23 cellular contexts compared by ENCODE assay signal in genomic region chr2:196478588-196478987, GRCh38.
"Had no signal": no experiment of that assay in that cellular context is flagged by ENCODE, and none has a peak within 500 bp of the region (broad histone marks: within the 10 kb centered on the region; RNA-seq: fewer than 3 reads in every experiment).

No MANE protein-coding gene starts in this region.

- H3K4me3 Mint-ChIP-seq: memory B cell; naive B cell; nephron; stimulated activated effector memory CD8-positive, alpha-beta T cell treated with anti-CD3 and anti-CD28 coated beads, Interleukin-12 subunit alpha, Interleukin-12 subunit beta, amount 100 ng/mL, for 72 hours; type B pancreatic cell had no signal

- H3K9me3 ChIP-seq: heart right ventricle, lower lobe of right lung, prostate gland, suprapubic skin, thyroid gland had no signal

- H2AFZ ChIP-seq: parathyroid adenoma had no signal

- H3K27ac Mint-ChIP-seq: memory B cell; nephron; stimulated activated effector memory CD8-positive, alpha-beta T cell treated with anti-CD3 and anti-CD28 coated beads, Interleukin-12 subunit alpha, Interleukin-12 subunit beta, amount 100 ng/mL, for 72 hours; type B pancreatic cell had no signal

- H3K9ac ChIP-seq: parathyroid adenoma had no signal

- H3K36me3 Mint-ChIP-seq: memory B cell; naive B cell; stimulated activated effector memory CD8-positive, alpha-beta T cell treated with anti-CD3 and anti-CD28 coated beads, Interleukin-12 subunit alpha, Interleukin-12 subunit beta, amount 100 ng/mL, for 72 hours; type B pancreatic cell had no signal

- H3K9me3 Mint-ChIP-seq: memory B cell; naive B cell; nephron; stimulated activated effector memory CD8-positive, alpha-beta T cell treated with anti-CD3 and anti-CD28 coated beads, Interleukin-12 subunit alpha, Interleukin-12 subunit beta, amount 100 ng/mL, for 72 hours; type B pancreatic cell had no signal

- ATAC-seq: esophagus mucosa; left lobe of liver; lower lobe of right lung; stimulated activated effector memory CD8-positive, alpha-beta T cell treated with anti-CD3 and anti-CD28 coated beads, Interleukin-12 subunit alpha, Interleukin-12 subunit beta, amount 100 ng/mL, for 72 hours; stimulated activated naive CD8-positive, alpha-beta T cell treated with anti-CD3 and anti-CD28 coated beads, Interleukin-15, Interleukin-2, amounts not matched to agents 100 U/mL and 50 U/mL, for 24 hours had no signal

- H3K36me3 ChIP-seq: heart right ventricle, lower lobe of right lung, prostate gland, suprapubic skin, thyroid gland had no signal

- H3K27ac ChIP-seq: lower lobe of right lung, parathyroid adenoma, prostate gland, skin epidermis, suprapubic skin, thyroid gland had no signal

- H3K27me3 ChIP-seq: dorsolateral prefrontal cortex, heart right ventricle, suprapubic skin, thyroid gland had no signal

- H3K4me3 ChIP-seq: dorsolateral prefrontal cortex, heart right ventricle, lower lobe of right lung, prostate gland, skin epidermis, suprapubic skin, thyroid gland had no signal

- H3K4me1 Mint-ChIP-seq: memory B cell; naive B cell; stimulated activated effector memory CD8-positive, alpha-beta T cell treated with anti-CD3 and anti-CD28 coated beads, Interleukin-12 subunit alpha, Interleukin-12 subunit beta, amount 100 ng/mL, for 72 hours had no signal

- DNase-seq: cortex of kidney; dorsolateral prefrontal cortex; effector memory CD4-positive, alpha-beta T cell; heart right ventricle; hypothalamus; lower lobe of right lung; midbrain; naive B cell; occipital lobe; stimulated activated CD4-positive, alpha-beta T cell treated with anti-CD3 and anti-CD28 coated beads, Interleukin-2, amount 100 ng/mL, for 48 hours; stimulated activated CD8-positive, alpha-beta memory T cell treated with anti-CD3 and anti-CD28 coated beads, Interleukin-4, amount 100 ng/mL, for 48 hours; stimulated activated naive CD8-positive, alpha-beta T cell treated with anti-CD3 and anti-CD28 coated beads, Interleukin-15, Interleukin-2, amounts not matched to agents 100 U/mL and 50 U/mL, for 24 hours had no signal

- H3K4me1 ChIP-seq: lower lobe of right lung, parathyroid adenoma, prostate gland, suprapubic skin, thyroid gland had no signal
